ENCODE assay signal across 17 cellular contexts in genomic region chr12:27024291-27024690, GRCh38. TPM values are rescaled to one million over a fixed set of nuclear protein-coding genes. Genes with fewer than 3 reads are reported as not detected.
DNase-seq lines count a peak whose midpoint lies in the region; ATAC-seq and TF ChIP-seq lines count a peak whose summit lies in the region.
"Had no signal": no experiment of that assay in that cellular context is flagged by ENCODE, and none has a peak within 500 bp of the region (broad histone marks: within the 10 kb centered on the region; RNA-seq: fewer than 3 reads in every experiment).

No MANE protein-coding gene starts in this region.

- no peaks in the 10 kb centered on the region for H3K9me2 ChIP-seq in OCI-LY1 (ENCODE audit: low read depth, low read length)

- no peaks in the 10 kb centered on the region for H3F3A ChIP-seq in OCI-LY1 (ENCODE audit: insufficient read depth, low read length)

- 75% methylated on average over 1 of the region's 1 CpG; no CpG with 5 or more reads in 1 of the 2 experiments for WGBS in endodermal cell (ENCODE audit: insufficient coverage in 1 of 2, insufficient read length in 1 of 2), 2 experiments

- H3K27me3 Mint-ChIP-seq in T-helper 1 cell treated with Interleukin-12 subunit alpha and Interleukin-12 subunit beta and Interleukin-4 antibody, amounts not matched to agents 30 μg/mL and 1 μg/mL, for 36 hours (ENCODE audit: low read depth): no peaks in the 10 kb centered on the region
- no peaks in the 10 kb centered on the region for H3K27me3 Mint-ChIP-seq in endodermal cell (ENCODE audit: insufficient read depth)

- H3K27ac Mint-ChIP-seq in T-helper 1 cell treated with Interleukin-12 subunit alpha and Interleukin-12 subunit beta and Interleukin-4 antibody, amounts not matched to agents 30 μg/mL and 1 μg/mL, for 36 hours: peak overlapping the region; percentile 14
- no peak overlapping the region for H3K27ac Mint-ChIP-seq in endodermal cell

- TF ChIP-seq CTCF in OCI-LY1 (IDR thresholded peaks at IDR 0.05; ENCODE audit: low read length) (no peak), endodermal cell (conservative IDR thresholded peaks at IDR 0.05) (no peak), osteoblast (IDR thresholded peaks at IDR 0.05; ENCODE audit: extremely low read depth, low read depth, low read length) (no peak)

- H3K9ac ChIP-seq in OCI-LY1 (ENCODE audit: low read length) (no peak overlapping the region), endodermal cell (ENCODE audit: extremely low read depth, low read length, poor library complexity, severe bottlenecking) (no peak overlapping the region)

- H3K4me1 Mint-ChIP-seq in T-helper 1 cell treated with Interleukin-12 subunit alpha and Interleukin-12 subunit beta and Interleukin-4 antibody, amounts not matched to agents 30 μg/mL and 1 μg/mL, for 36 hours (ENCODE audit: low read depth): peaks cover 32% of the 10 kb centered on the region
- peaks cover 31% of the 10 kb centered on the region for H3K4me1 Mint-ChIP-seq in endodermal cell

- peaks cover 22% of the 10 kb centered on the region for H3K36me3 Mint-ChIP-seq in T-helper 1 cell treated with Interleukin-12 subunit alpha and Interleukin-12 subunit beta and Interleukin-4 antibody, amounts not matched to agents 30 μg/mL and 1 μg/mL, for 36 hours (ENCODE audit: low read depth)
- peaks cover 25% of the 10 kb centered on the region for H3K36me3 Mint-ChIP-seq in endodermal cell (ENCODE audit: low read depth)

- H3K4me3 Mint-ChIP-seq in T-helper 1 cell treated with Interleukin-12 subunit alpha and Interleukin-12 subunit beta and Interleukin-4 antibody, amounts not matched to agents 30 μg/mL and 1 μg/mL, for 36 hours: peak overlapping the region; percentile 48
- peak overlapping the region; percentile 87 for H3K4me3 Mint-ChIP-seq in endodermal cell

- H3K4me1 ChIP-seq in OCI-LY1 (ENCODE audit: insufficient read depth, low read length, severe bottlenecking) (peaks cover 28% of the 10 kb centered on the region), endodermal cell (ENCODE audit: control insufficient read depth, insufficient read depth, low read length) (peaks cover 8% of the 10 kb centered on the region), osteoblast (ENCODE audit: insufficient read depth, low read length) (peaks cover 13% of the 10 kb centered on the region)
- H3K4me1 ChIP-seq: SJCRH30 had no signal

- DNase-seq in T-helper 1 cell (no peak), endodermal cell (no peak), osteoblast (ENCODE audit: insufficient read length, low spot score, missing footprints) (peak; percentile 68)
- DNase-seq: activated CD4-positive, alpha-beta T cell treated with anti-CD3 and anti-CD28 coated beads for 48 hours; activated gamma-delta T cell treated with Interleukin-2 at 50 U/mL for 16 hours; NCI-H1092 treated with DMSO at 0.1 percent for 48 hours; NCI-H69; SJCRH30; upper lobe of left lung had no signal

- H3K4me3 ChIP-seq in OCI-LY1 (ENCODE audit: low read depth, low read length, poor library complexity, severe bottlenecking): no peak overlapping the region
- H3K4me3 ChIP-seq in endodermal cell (ENCODE audit: low read length): peak overlapping the region; percentile 99
- H3K4me3 ChIP-seq in osteoblast (ENCODE audit: insufficient read depth, low read length): no peak overlapping the region
- H3K4me3 ChIP-seq: SJCRH30 had no signal

- H3K27me3 ChIP-seq in OCI-LY1 (ENCODE audit: insufficient read depth, low read length): 0 out of 2 replicates have a peak, but pooled peaks cover 4% of the 10 kb centered on the region
- H3K27me3 ChIP-seq in endodermal cell (ENCODE audit: control insufficient read depth, insufficient read depth, low read length, poor library complexity, severe bottlenecking): no peaks in the 10 kb centered on the region
- H3K27me3 ChIP-seq in osteoblast (ENCODE audit: insufficient read depth, low read length): no peaks in the 10 kb centered on the region
- H3K27me3 ChIP-seq: SJCRH30, upper lobe of left lung had no signal

- H3K79me2 ChIP-seq in OCI-LY1 (ENCODE audit: insufficient read depth, low read length) (peaks cover 28% of the 10 kb centered on the region), osteoblast (ENCODE audit: insufficient read depth, low read length) (peaks cover 48% of the 10 kb centered on the region)

- H3K27ac ChIP-seq in OCI-LY1 (ENCODE audit: low read depth, low read length, poor library complexity, severe bottlenecking): no peak overlapping the region
- H3K27ac ChIP-seq in endodermal cell (ENCODE audit: low read depth, low read length): no peak overlapping the region
- H3K27ac ChIP-seq in osteoblast (ENCODE audit: low read depth, low read length): no peak overlapping the region
- H3K27ac ChIP-seq: SJCRH30, upper lobe of left lung had no signal

- peaks cover 32% of the 10 kb centered on the region for H3K36me3 ChIP-seq in OCI-LY1 (ENCODE audit: insufficient read depth, low read length)
- peaks cover 32% of the 10 kb centered on the region for H3K36me3 ChIP-seq in endodermal cell (ENCODE audit: control insufficient read depth, insufficient read depth, low read length)
- H3K36me3 ChIP-seq in osteoblast (ENCODE audit: insufficient read depth, low read length): peaks cover 23% of the 10 kb centered on the region

- no peak for ATAC-seq in GM21528 (IDR thresholded peaks at IDR 0.05; ENCODE audit: low FRiP score, unreplicated experiment)
- ATAC-seq in HG02852 (IDR thresholded peaks at IDR 0.05; ENCODE audit: unreplicated experiment): no peak
- ATAC-seq in HG03025 (IDR thresholded peaks at IDR 0.05; ENCODE audit: low FRiP score, unreplicated experiment): no peak

- no peaks in the 10 kb centered on the region for H3K9me3 Mint-ChIP-seq in T-helper 1 cell treated with Interleukin-12 subunit alpha and Interleukin-12 subunit beta and Interleukin-4 antibody, amounts not matched to agents 30 μg/mL and 1 μg/mL, for 36 hours
- H3K9me3 Mint-ChIP-seq in endodermal cell: no peaks in the 10 kb centered on the region

- H2AFZ ChIP-seq in OCI-LY1 (ENCODE audit: low read length) (no peak overlapping the region), osteoblast (ENCODE audit: low read length) (no peak overlapping the region)

- H3K4me2 ChIP-seq in OCI-LY1 (ENCODE audit: low read length) (peak overlapping the region; percentile 80), osteoblast (ENCODE audit: insufficient read depth, low read length) (peak overlapping the region; percentile 11)

- H4K20me1 ChIP-seq in OCI-LY1 (ENCODE audit: insufficient read depth, low read length) (no peaks in the 10 kb centered on the region), osteoblast (ENCODE audit: insufficient read depth, low read length) (peaks cover 6% of the 10 kb centered on the region)

- H3K9me3 ChIP-seq in OCI-LY1 (ENCODE audit: low read length) (no peaks in the 10 kb centered on the region), endodermal cell (ENCODE audit: control insufficient read depth, low read length) (no peaks in the 10 kb centered on the region), osteoblast (ENCODE audit: low read depth, low read length) (no peaks in the 10 kb centered on the region)
- H3K9me3 ChIP-seq: SJCRH30, upper lobe of left lung had no signal

RNA-seq across cellular contexts. Expression of gene MED21, which starts 1.9 kb away (rescaled TPM):
- total RNA-seq in endodermal cell (100 to 1,000 TPM in 1 of 2 donors, 10 to 100 TPM in 1; 40.8 to 116 TPM), osteoblast (63.0 and 77.2 TPM in 2 replicates)
- 48.1 TPM for polyA plus RNA-seq in endodermal cell (2013, experiment 1 of 2)
- polyA plus RNA-seq in endodermal cell (2013, experiment 2 of 2): 49.2 TPM

RNA-seq across cellular contexts. Expression of gene TM7SF3, which starts 10.1 kb away (rescaled TPM):
- 10 to 100 TPM; 55.7 to 86.8 TPM for total RNA-seq in endodermal cell
- 70.4 TPM for polyA plus RNA-seq in endodermal cell (2013, experiment 1 of 2)
- polyA plus RNA-seq in endodermal cell (2013, experiment 2 of 2): 54.2 TPM
- total RNA-seq in osteoblast: 68.0 and 87.2 TPM in 2 replicates

RNA-seq across cellular contexts. Expression of gene C12orf71, which starts 58.1 kb away (rescaled TPM):
- total RNA-seq in endodermal cell: not detected
- polyA plus RNA-seq in endodermal cell (2013, experiment 1 of 2): not detected
- not detected for polyA plus RNA-seq in endodermal cell (2013, experiment 2 of 2)
- total RNA-seq in osteoblast: not detected in 2 replicates
- total RNA-seq: A172, H1, kidney epithelial cell, SJCRH30, upper lobe of left lung had no signal
- polyA plus RNA-seq: H1 had no signal
